Comparison of ENCODE assay signal across 8 cellular contexts in genomic region chr6:16168858-16169257, GRCh38. TPM values are rescaled to one million over a fixed set of nuclear protein-coding genes. Genes with fewer than 3 reads are reported as not detected.
DNase-seq lines count a peak whose midpoint lies in the region; ATAC-seq and TF ChIP-seq lines count a peak whose summit lies in the region.

No MANE protein-coding gene starts in this region.

- no peaks in the 10 kb centered on the region for H3K36me3 ChIP-seq in Karpas-422 (ENCODE audit: insufficient read depth, low read length)
- H3K36me3 ChIP-seq in thyroid gland, result no peaks in the 10 kb centered on the region

- H2AFZ ChIP-seq in Karpas-422 (ENCODE audit: low read length), result no peak overlapping the region

- intact Hi-C loops in thyroid gland (cut with DNase I), result no loop called here

- H3K9me3 ChIP-seq in Karpas-422 (ENCODE audit: low read length), result no peaks in the 10 kb centered on the region
- H3K9me3 ChIP-seq in thyroid gland, result no peaks in the 10 kb centered on the region

- H3K4me3 ChIP-seq in Karpas-422 (ENCODE audit: low read length), result no peak overlapping the region
- H3K4me3 ChIP-seq in thyroid gland (replicated peaks in 1 of 3), result no peak overlapping the region

- no peaks in the 10 kb centered on the region for H3K79me2 ChIP-seq in Karpas-422 (ENCODE audit: low read length)

- H3K9ac ChIP-seq in Karpas-422 (ENCODE audit: low read length), result no peak overlapping the region

- no peaks in the 10 kb centered on the region for H3K9me2 ChIP-seq in Karpas-422 (replicated peaks; ENCODE audit: insufficient read depth, low read length)

- H3K27me3 ChIP-seq in Karpas-422 (ENCODE audit: low read length) (no peaks in the 10 kb centered on the region), thyroid gland (no peaks in the 10 kb centered on the region)

- H3K27ac ChIP-seq in Karpas-422 (ENCODE audit: low read length) (no peak overlapping the region), thyroid gland (peak overlapping the region; percentile 27 to 72 (median 29))

- ATAC-seq in GM21723 (IDR thresholded peaks at IDR 0.05; ENCODE audit: unreplicated experiment), result no peak

- peak in 5 of 6 experiments; percentile 16 to 62 (median 53) for TF ChIP-seq CTCF in thyroid gland (IDR thresholded peaks at IDR 0.05)

- no peak for TF ChIP-seq POLR2A in thyroid gland (IDR thresholded peaks at IDR 0.05)

- no peak overlapping the region for H3K4me2 ChIP-seq in Karpas-422 (ENCODE audit: low read depth, low read length, poor library complexity, severe bottlenecking)

- H3K4me1 ChIP-seq in Karpas-422 (ENCODE audit: low read length), result no peaks in the 10 kb centered on the region
- peaks cover 16 to 30% of the 10 kb centered on the region in 2 donors for H3K4me1 ChIP-seq in thyroid gland

- H4K20me1 ChIP-seq in Karpas-422 (ENCODE audit: insufficient read depth, low read depth, low read length), result no peaks in the 10 kb centered on the region

- WGBS in thyroid gland, 2 donors, result 65 to 71% methylated on average over 3 of the region's 3 CpGs

- peak; percentile 39 for DNase-seq in ELF-1 (ENCODE audit: low read depth, low spot score)
- peak; percentile 78 for DNase-seq in Karpas-422
- DNase-seq in SHP77 treated with DMSO at 0.1 percent for 48 hours (lab: John Stamatoyannopoulos, UW), result peak; percentile 3
- peak; percentile 38 for DNase-seq in glomerular visceral epithelial cell (ENCODE audit: extremely low spot score)
- peak in 1 of 2 donors; percentile 18 for DNase-seq in thyroid gland
- DNase-seq in effector CD8-positive, alpha-beta T cell (lab: John Stamatoyannopoulos, UW), result no peak
- no peak for DNase-seq in activated CD4-positive, alpha-beta T cell treated with anti-CD3 and anti-CD28 coated beads for 4 hours

RNA-seq across cellular contexts. Expression of gene MYLIP, which starts 40.0 kb away (rescaled TPM):
- 69.5 and 71.0 TPM in 2 replicates for total RNA-seq in Karpas-422 (2014; rRNA removed; shearing (Covaris generic); ENCODE audit: low replicate concordance)
- total RNA-seq in thyroid gland, result 100 to 1,000 TPM in 1 of 4 donors, 10 to 100 TPM in 3; 61.8 to 108 (median 92.0) TPM

Comparison
In these comparisons a context has a peak if more than half of its experiments do, and no peak if none do; other contexts are left out.
1. DNase-seq: peak in ELF-1 (single experiment), Karpas-422 (single experiment), SHP77 treated with DMSO at 0.1 percent for 48 hours (single experiment) and glomerular visceral epithelial cell (single experiment); none in effector CD8-positive, alpha-beta T cell (single experiment) and activated CD4-positive, alpha-beta T cell treated with anti-CD3 and anti-CD28 coated beads for 4 hours (0 of 2).